In genomic region chr2:60551241-60552095, GRCh38 we compare ENCODE assay signal across 8 cellular contexts. TPM values are rescaled to one million over a fixed set of nuclear protein-coding genes. Genes with fewer than 3 reads are reported as not detected.
DNase-seq lines count a peak whose midpoint lies in the region; ATAC-seq and TF ChIP-seq lines count a peak whose summit lies in the region.

No MANE protein-coding gene starts in this region.

- H3K27ac Mint-ChIP-seq in endothelial cell (ENCODE audit: unreplicated experiment) = peak overlapping the region; percentile 61
- H3K27ac Mint-ChIP-seq in natural killer cell = peak overlapping the region in 1 of 2 donors; percentile 35

- peaks cover 6% of the 10 kb centered on the region for H3K27me3 Mint-ChIP-seq in endothelial cell (ENCODE audit: unreplicated experiment)
- peaks cover 40 to 58% of the 10 kb centered on the region in 2 donors for H3K27me3 Mint-ChIP-seq in natural killer cell (ENCODE audit: low read depth in 2 of 2)

- H3K4me1 ChIP-seq in SJSA1 (replicated peaks) = peaks cover 36% of the 10 kb centered on the region

- no peaks in the 10 kb centered on the region for H3K9me3 Mint-ChIP-seq in endothelial cell (ENCODE audit: unreplicated experiment)
- H3K9me3 Mint-ChIP-seq in natural killer cell = no peaks in the 10 kb centered on the region

- peaks cover 90% of the 10 kb centered on the region for H3K27me3 ChIP-seq in SJSA1 (replicated peaks)

- no peak for ATAC-seq in natural killer cell
- ATAC-seq in GM19351 (IDR thresholded peaks at IDR 0.05; ENCODE audit: unreplicated experiment) = no peak
- ATAC-seq in HG03025 (IDR thresholded peaks at IDR 0.05; ENCODE audit: low FRiP score, unreplicated experiment) = no peak

- intact Hi-C loops in natural killer cell (cut with micrococcal nuclease) = no loop called here

- TF ChIP-seq CTCF in endothelial cell (IDR thresholded peaks at IDR 0.05; ENCODE audit: unreplicated experiment) = no peak
- TF ChIP-seq CTCF in natural killer cell (IDR thresholded peaks at IDR 0.05) = no peak

- H3K4me1 Mint-ChIP-seq in endothelial cell (ENCODE audit: unreplicated experiment) (peaks cover 7% of the 10 kb centered on the region), natural killer cell (peaks cover 23 to 54% of the 10 kb centered on the region in 2 donors)

- H3K27ac ChIP-seq in SJSA1 = no peak overlapping the region

- 0 out of 2 replicates have a peak, but pooled peaks cover 2% of the 10 kb centered on the region for H3K36me3 ChIP-seq in SJSA1

- DNase-seq in AG08396 (ENCODE audit: low spot score) = peak; percentile 30
- peak in 1 of 2 experiments; percentile 11 for DNase-seq in SJSA1 (ENCODE audit: low read depth in 1 of 2, low spot score in 2 of 2)
- peak; percentile 50 for DNase-seq in endothelial cell (ENCODE audit: low spot score)
- no peak for DNase-seq in natural killer cell
- no peak for DNase-seq in GM19240 (ENCODE audit: insufficient read length, low spot score)

- H3K4me3 ChIP-seq in SJSA1 = peak overlapping the region; percentile 25; the same call in 1 of the 2 replicates

- H3K36me3 Mint-ChIP-seq in endothelial cell (ENCODE audit: low read depth, unreplicated experiment) (no peaks in the 10 kb centered on the region), natural killer cell (no peaks in the 10 kb centered on the region)

- peak; percentile 26 for TF ChIP-seq POLR2A in GM15510 (IDR thresholded peaks at IDR 0.05; ENCODE audit: borderline replicate concordance, extremely low read depth, insufficient read length)

- H3K4me3 Mint-ChIP-seq in endothelial cell (ENCODE audit: unreplicated experiment) = peak overlapping the region; percentile 93
- H3K4me3 Mint-ChIP-seq in natural killer cell = peak overlapping the region; percentile 70

- H3K9me3 ChIP-seq in SJSA1 (replicated peaks) = no peaks in the 10 kb centered on the region

RNA-seq across cellular contexts. Expression of gene BCL11A, which starts 2.0 kb away (rescaled TPM):
- total RNA-seq in SJSA1 (2014; rRNA removed; shearing (Covaris generic)) = 0.03 and 0.13 TPM in 2 replicates
- total RNA-seq in endothelial cell (ENCODE audit: unreplicated experiment) (9.6 TPM), natural killer cell (1 to 10 TPM; 2.6 to 3.5 (median 3.0) TPM)

Comparison
In these comparisons a context has a peak if more than half of its experiments do, and no peak if none do; other contexts are left out.
1. DNase-seq: peak in AG08396 (single experiment) and endothelial cell (single experiment); none in natural killer cell (single experiment) and GM19240 (single experiment).